25 cellular contexts compared by ENCODE assay signal in genomic region chr12:124949066-124949465, GRCh38. TPM values are rescaled to one million over a fixed set of nuclear protein-coding genes. Genes with fewer than 3 reads are reported as not detected.
A peak's percentile ranks its signal among the peaks of the same experiment; 100 is the strongest.
DNase-seq lines count a peak whose midpoint lies in the region; ATAC-seq, FAIRE-seq and TF ChIP-seq lines count a peak whose summit lies in the region.
"Had no signal": no experiment of that assay in that cellular context is flagged by ENCODE, and none has a peak within 500 bp of the region (broad histone marks: within the 10 kb centered on the region; RNA-seq: fewer than 3 reads in every experiment).

No MANE protein-coding gene starts in this region.

- no peaks in the 10 kb centered on the region for H3K4me1 Mint-ChIP-seq in Caco-2 (ENCODE audit: low read depth, unreplicated experiment)

- H3K9ac ChIP-seq in K562 (ENCODE audit: insufficient read depth in 1 of 2, low read depth in 2 of 2, low read length in 2 of 2), result peak overlapping the region in 1 of 2 experiments; percentile 38; a peak in 1 of 4 replicates

- H2AFZ ChIP-seq in K562 (ENCODE audit: low read depth, low read length), result no peak overlapping the region

- H3K9me3 Mint-ChIP-seq in Caco-2 (ENCODE audit: unreplicated experiment), result no peaks in the 10 kb centered on the region
- H3K9me3 Mint-ChIP-seq: CD14-positive monocyte; CD8-positive, alpha-beta memory T cell had no signal

- H4K20me1 ChIP-seq in K562 (replicated peaks; ENCODE audit: control insufficient read depth, insufficient read depth, low read length), result no peaks in the 10 kb centered on the region

- H3K36me3 ChIP-seq in Caco-2 (ENCODE audit: control insufficient read depth, insufficient read depth, low read length) (peaks cover 1% of the 10 kb centered on the region; the same call in 1 of the 2 replicates), K562 (ENCODE audit: control insufficient read depth, insufficient read depth, low read length) (peaks cover 72% of the 10 kb centered on the region; the same call in 2 of the 3 replicates)

- BruUV-seq in Caco-2 (replicated peaks; lab: Mats Ljungman, UMichigan) (no TSS peak), K562 (replicated peaks; lab: Mats Ljungman, UMichigan) (no TSS peak)

- no peak for TF ChIP-seq RAD21 in K562 (CRISPR knock-in tag; conservative IDR thresholded peaks at IDR 0.05 in 1 of 2, IDR thresholded peaks at IDR 0.05 in 1 of 2)

- TF ChIP-seq POLR2A in K562 (conservative IDR thresholded peaks at IDR 0.05), result no peak
- no peak for TF ChIP-seq POLR2A in lower leg skin (IDR thresholded peaks at IDR 0.05)

- H3K27me3 Mint-ChIP-seq in Caco-2 (ENCODE audit: insufficient read depth, unreplicated experiment), result no peaks in the 10 kb centered on the region
- H3K27me3 Mint-ChIP-seq: CD8-positive, alpha-beta memory T cell had no signal

- H3K4me3 ChIP-seq in right cardiac atrium (ENCODE audit: low read length), result no peak overlapping the region
- no peak overlapping the region for H3K4me3 ChIP-seq in Caco-2 (ENCODE audit: low read depth, low read length)
- H3K4me3 ChIP-seq in K562, result no peak overlapping the region
- H3K4me3 ChIP-seq in lower leg skin (ENCODE audit: low read depth, poor library complexity, severe bottlenecking), result no peak overlapping the region
- H3K4me3 ChIP-seq: A549, MG63 had no signal

- CTCF ChIA-PET in Caco-2 (lab: Charles Lee) (no interaction called here), K562 (lab: Yijun Ruan, JAX; ENCODE audit: low intra/inter-chr PET ratio) (no interaction called here)

- peaks cover 2% of the 10 kb centered on the region for H3K9me1 ChIP-seq in K562 (ENCODE audit: control insufficient read depth, insufficient read depth, low read length)

- intact Hi-C loops in right cardiac atrium (cut with DNase I), result no loop called here
- intact Hi-C loops in left ventricle myocardium superior (cut with micrococcal nuclease), result no loop called here
- intact Hi-C loops in Caco-2 (cut with micrococcal nuclease; ENCODE audit: unreplicated experiment), result no loop called here
- intact Hi-C loops in K562 (cut with micrococcal nuclease), result no loop called here
- intact Hi-C loops in lower leg skin (cut with DNase I; ENCODE audit: low total_unique reads), result no loop called here

- H3K9me3 ChIP-seq in right cardiac atrium (ENCODE audit: control insufficient read depth, low read length) (no peaks in the 10 kb centered on the region), Caco-2 (no peaks in the 10 kb centered on the region), K562 (replicated peaks; ENCODE audit: control insufficient read depth, insufficient read depth, low read depth, low read length) (no peaks in the 10 kb centered on the region)
- H3K9me3 ChIP-seq: A549, MG63 had no signal

- POLR2A ChIA-PET in Caco-2 (lab: Charles Lee), result no interaction called here
- POLR2A ChIA-PET in K562 (lab: Yijun Ruan, JAX), result no interaction called here

- peak in 1 of 2 donors; percentile 6 for ATAC-seq in right cardiac atrium
- no peak for ATAC-seq in left ventricle myocardium superior
- ATAC-seq in K562, result no peak
- ATAC-seq in HG02870 (IDR thresholded peaks at IDR 0.05; ENCODE audit: unreplicated experiment), result no peak
- ATAC-seq: A549, PC-3 had no signal

- H3K27ac Mint-ChIP-seq in Caco-2 (ENCODE audit: unreplicated experiment), result peak overlapping the region; percentile 47

- FAIRE-seq in K562 (lab: Jason Lieb, UNC), result no peak
- FAIRE-seq: A549, GM19239, H54 had no signal

- TF ChIP-seq CTCF in Caco-2 (IDR thresholded peaks at IDR 0.05; ENCODE audit: insufficient read depth in 1 of 2, low read depth in 1 of 2, low read length in 1 of 2, severe bottlenecking in 1 of 2, unreplicated experiment in 1 of 2), result no peak
- TF ChIP-seq CTCF in K562 (IDR thresholded peaks at IDR 0.05 in 2 of 3, conservative IDR thresholded peaks at IDR 0.05 in 1 of 3; ENCODE audit: insufficient read depth in 2 of 3, low read depth in 1 of 3, low read length in 3 of 3), result no peak
- TF ChIP-seq CTCF in lower leg skin (IDR thresholded peaks at IDR 0.05), result no peak

- WGBS in right cardiac atrium, result 95% methylated on average over 12 of the region's 12 CpGs
- 89% methylated on average over 11 of the region's 12 CpGs for WGBS in K562 (ENCODE audit: insufficient coverage, low coverage, missing lambda C conversion rate)
- 93% methylated on average over 12 of the region's 12 CpGs for WGBS in lower leg skin, 2 donors

- no peak overlapping the region for H3K4me3 Mint-ChIP-seq in Caco-2 (ENCODE audit: unreplicated experiment)
- H3K4me3 Mint-ChIP-seq: CD14-positive monocyte; CD8-positive, alpha-beta memory T cell had no signal

- H3K36me3 Mint-ChIP-seq in Caco-2 (ENCODE audit: insufficient read depth, unreplicated experiment), result peaks cover 44% of the 10 kb centered on the region

- in situ Hi-C loops in K562 (cut with MboI), result no loop called here

- H3K4me1 ChIP-seq in right cardiac atrium (ENCODE audit: control insufficient read depth, insufficient read depth, low read length) (no peaks in the 10 kb centered on the region), Caco-2 (no peaks in the 10 kb centered on the region), K562 (replicated peaks in 1 of 2; ENCODE audit: control insufficient read depth in 2 of 2, insufficient read depth in 2 of 2, low read length in 2 of 2) (peaks cover 0 to 11% of the 10 kb centered on the region in 2 experiments; a peak in 1 of 5 replicates)
- H3K4me1 ChIP-seq: A549 had no signal

- no peaks in the 10 kb centered on the region for H3K79me2 ChIP-seq in K562 (ENCODE audit: control insufficient read depth, insufficient read depth, low read length)

- DNase-seq in right cardiac atrium (peak in 2 of 3 donors; percentile 37 to 43), left ventricle myocardium superior (no peak), Caco-2 (no peak), K562 (ENCODE audit: extremely low read depth in 1 of 4, low spot score in 3 of 4) (no peak), lower leg skin (ENCODE audit: low spot score in 2 of 2) (no peak)
- no peak for DNase-seq in activated CD4-positive, alpha-beta T cell treated with anti-CD3 and anti-CD28 coated beads, Interleukin-2, amount 50 U/mL, for 4 hours
- DNase-seq: Calu3; CD8-positive, alpha-beta memory T cell; DMS79 treated with DMSO at 0.1 percent for 48 hours; GF-D8; KG1; MG63; NCI-H2029; NCI-H446 treated with DMSO at 0.1 percent for 48 hours; NCI-H526; NCI-H82; NK-92 treated with Interleukin-12 subunit alpha and Interleukin-12 subunit beta, amount 100 ng/mL, for 24 hours; PC-3; SHP77; SW 1271 had no signal

- H3K27ac ChIP-seq in right cardiac atrium (ENCODE audit: low read length) (no peak overlapping the region), K562 (ENCODE audit: extremely low read depth, low read depth, low read length) (no peak overlapping the region)
- H3K27ac ChIP-seq: A549 had no signal

- H3K27me3 ChIP-seq in right cardiac atrium (ENCODE audit: control insufficient read depth, insufficient read depth), result no peaks in the 10 kb centered on the region
- no peaks in the 10 kb centered on the region for H3K27me3 ChIP-seq in Caco-2 (replicated peaks; ENCODE audit: control insufficient read depth, insufficient read depth, low read length)
- H3K27me3 ChIP-seq in K562 (ENCODE audit: control insufficient read depth in 2 of 2, insufficient read depth in 2 of 2, low read length in 2 of 2), result no peaks in the 10 kb centered on the region
- H3K27me3 ChIP-seq: MG63 had no signal

- no peak overlapping the region for H3K4me2 ChIP-seq in K562 (ENCODE audit: insufficient read depth, low read length)
- H3K4me2 ChIP-seq: A549 had no signal

- no peak for TF ChIP-seq EP300 in K562 (IDR thresholded peaks at IDR 0.05; ENCODE audit: low read length)

RNA-seq across cellular contexts. Expression of gene UBC, which starts 34.6 kb away (rescaled TPM):
- total RNA-seq in right cardiac atrium (1,000 to 10,000 TPM; 1,045 to 1,141 (median 1,055) TPM), left ventricle myocardium superior (1,197 TPM), Caco-2 (2022) (782 and 880 TPM in 2 replicates), K562 (2014; rRNA removed) (717 and 744 TPM in 2 replicates), K562 (2014; rRNA removed; fragmentation: Illumina TruSeq; extraction: Trizol) (771 and 813 TPM in 2 replicates), K562 (2015; rRNA removed; fragmentation: Illumina TruSeq; extraction: Trizol) (795 and 812 TPM in 2 replicates), K562 (2021) (697 and 765 TPM in 2 replicates), lower leg skin (1,000 to 10,000 TPM; 1,350 to 1,636 (median 1,452) TPM)
- polyA plus RNA-seq in right cardiac atrium (1,140 TPM), K562 (2011; rRNA removed) (1,118 and 1,197 TPM in 2 replicates), K562 (2014; fragmentation: Illumina TruSeq; extraction: Trizol) (825 and 860 TPM in 2 replicates), K562 (2014; fragmentation: Nextera tagmentation; extraction: Ambion mirVana) (1,000 to 10,000 TPM in 1 of 2 experiments, 100 to 1,000 TPM in 1; 927 to 1,153 TPM), K562 (2014; rRNA removed) (533 and 624 TPM in 2 replicates)
- total RNA-seq in K562 (2011; cell fraction: chromatin; rRNA removed; ENCODE audit: low replicate concordance), result 193 and 317 TPM in 2 replicates
- 188 and 214 TPM in 2 replicates for total RNA-seq in K562 (2011; cell fraction: nucleolus; rRNA removed)
- total RNA-seq in K562 (2011; cell fraction: nucleoplasm; rRNA removed), result 283 and 301 TPM in 2 replicates
- 514 and 899 TPM in 2 replicates for polyA plus RNA-seq in K562 (2011; cell fraction: cytosol; rRNA removed)
- polyA plus RNA-seq in K562 (2011; cell fraction: nucleus; rRNA removed), result 518 and 627 TPM in 2 replicates
- polyA plus RNA-seq in K562 (2012), result 1,269 and 1,358 TPM in 2 replicates
- 765 and 975 TPM in 2 replicates for polyA minus RNA-seq in K562 (2011; rRNA and poly(A)+ RNA removed)
- polyA minus RNA-seq in K562 (2011; cell fraction: cytosol; rRNA and poly(A)+ RNA removed), result 543 and 602 TPM in 2 replicates
- polyA minus RNA-seq in K562 (2011; cell fraction: nucleus; rRNA and poly(A)+ RNA removed), result 77.0 and 177 TPM in 2 replicates

RNA-seq across cellular contexts. Expression of gene DHX37, which starts 39.9 kb away (rescaled TPM):
- 1 to 10 TPM; 5.8 to 9.4 (median 7.8) TPM for total RNA-seq in right cardiac atrium
- polyA plus RNA-seq in right cardiac atrium, result 3.9 TPM
- 5.0 TPM for total RNA-seq in left ventricle myocardium superior
- total RNA-seq in Caco-2 (2022), result 34.9 and 35.9 TPM in 2 replicates
- 29.1 and 94.8 TPM in 2 replicates for total RNA-seq in K562 (2011; cell fraction: chromatin; rRNA removed; ENCODE audit: low replicate concordance)
- 57.7 and 61.7 TPM in 2 replicates for total RNA-seq in K562 (2011; cell fraction: nucleolus; rRNA removed)
- total RNA-seq in K562 (2011; cell fraction: nucleoplasm; rRNA removed), result 33.2 and 35.2 TPM in 2 replicates
- 35.0 and 42.2 TPM in 2 replicates for total RNA-seq in K562 (2014; rRNA removed)
- total RNA-seq in K562 (2014; rRNA removed; fragmentation: Illumina TruSeq; extraction: Trizol), result 8.4 and 9.7 TPM in 2 replicates
- total RNA-seq in K562 (2015; rRNA removed; fragmentation: Illumina TruSeq; extraction: Trizol), result 22.7 and 25.4 TPM in 2 replicates
- total RNA-seq in K562 (2021), result 44.8 and 49.5 TPM in 2 replicates
- polyA plus RNA-seq in K562 (2011; rRNA removed), result 6.7 and 12.1 TPM in 2 replicates
- polyA plus RNA-seq in K562 (2011; cell fraction: cytosol; rRNA removed), result 6.0 and 11.4 TPM in 2 replicates
- polyA plus RNA-seq in K562 (2011; cell fraction: nucleus; rRNA removed), result 37.1 and 57.1 TPM in 2 replicates
- 14.6 and 26.3 TPM in 2 replicates for polyA plus RNA-seq in K562 (2012)
- 17.5 and 24.1 TPM in 2 replicates for polyA plus RNA-seq in K562 (2014; fragmentation: Illumina TruSeq; extraction: Trizol)
- polyA plus RNA-seq in K562 (2014; fragmentation: Nextera tagmentation; extraction: Ambion mirVana), result under 1 TPM; 0.14 to 0.27 TPM
- 24.8 and 25.6 TPM in 2 replicates for polyA plus RNA-seq in K562 (2014; rRNA removed)
- 9.7 and 11.1 TPM in 2 replicates for polyA minus RNA-seq in K562 (2011; rRNA and poly(A)+ RNA removed)
- polyA minus RNA-seq in K562 (2011; cell fraction: cytosol; rRNA and poly(A)+ RNA removed), result 15.8 and 19.0 TPM in 2 replicates
- polyA minus RNA-seq in K562 (2011; cell fraction: nucleus; rRNA and poly(A)+ RNA removed), result 18.3 and 22.2 TPM in 2 replicates
- total RNA-seq in lower leg skin, result 10 to 100 TPM in 3 of 4 donors, 1 to 10 TPM in 1; 8.9 to 16.9 (median 13.5) TPM

RNA-seq across cellular contexts. Expression of gene BRI3BP, which starts 44.4 kb away (rescaled TPM):
- total RNA-seq in right cardiac atrium (1 to 10 TPM; 3.8 to 6.1 (median 4.0) TPM), left ventricle myocardium superior (4.2 TPM), Caco-2 (2022) (19.6 and 20.6 TPM in 2 replicates), K562 (2014; rRNA removed) (15.8 and 18.9 TPM in 2 replicates), K562 (2014; rRNA removed; fragmentation: Illumina TruSeq; extraction: Trizol) (24.2 and 24.7 TPM in 2 replicates), K562 (2015; rRNA removed; fragmentation: Illumina TruSeq; extraction: Trizol) (24.4 and 25.0 TPM in 2 replicates), K562 (2021) (24.6 TPM in 2 replicates), lower leg skin (10 to 100 TPM in 2 of 4 donors, 1 to 10 TPM in 2; 6.7 to 19.2 (median 12.1) TPM)
- polyA plus RNA-seq in right cardiac atrium (1.4 TPM), K562 (2011; rRNA removed) (13.5 and 15.2 TPM in 2 replicates), K562 (2014; fragmentation: Illumina TruSeq; extraction: Trizol) (18.8 and 21.2 TPM in 2 replicates), K562 (2014; fragmentation: Nextera tagmentation; extraction: Ambion mirVana) (10 to 100 TPM; 12.3 to 16.6 TPM), K562 (2014; rRNA removed) (12.9 and 16.2 TPM in 2 replicates)
- 16.2 and 18.6 TPM in 2 replicates for total RNA-seq in K562 (2011; cell fraction: chromatin; rRNA removed; ENCODE audit: low replicate concordance)
- 17.1 and 17.2 TPM in 2 replicates for total RNA-seq in K562 (2011; cell fraction: nucleolus; rRNA removed)
- 29.4 and 43.7 TPM in 2 replicates for total RNA-seq in K562 (2011; cell fraction: nucleoplasm; rRNA removed)
- 11.4 and 14.8 TPM in 2 replicates for polyA plus RNA-seq in K562 (2011; cell fraction: cytosol; rRNA removed)
- 3.4 and 3.6 TPM in 2 replicates for polyA plus RNA-seq in K562 (2011; cell fraction: nucleus; rRNA removed)
- 7.6 and 12.1 TPM in 2 replicates for polyA plus RNA-seq in K562 (2012)
- polyA minus RNA-seq in K562 (2011; rRNA and poly(A)+ RNA removed), result 25.7 and 28.6 TPM in 2 replicates
- 17.7 and 21.7 TPM in 2 replicates for polyA minus RNA-seq in K562 (2011; cell fraction: cytosol; rRNA and poly(A)+ RNA removed)
- 2.2 and 4.0 TPM in 2 replicates for polyA minus RNA-seq in K562 (2011; cell fraction: nucleus; rRNA and poly(A)+ RNA removed)

Comparison
In these comparisons a context has a peak if more than half of its experiments do, and no peak if none do; other contexts are left out.
1. DNase-seq: peak in right cardiac atrium (2 of 3); none in left ventricle myocardium superior (single experiment), Caco-2 (0 of 2), K562 (0 of 4), activated CD4-positive, alpha-beta T cell treated with anti-CD3 and anti-CD28 coated beads, Interleukin-2, amount 50 U/mL, for 4 hours (0 of 2) and lower leg skin (0 of 2).